ENCODE assay signal across 8 cellular contexts in the genomic region with DNA sequence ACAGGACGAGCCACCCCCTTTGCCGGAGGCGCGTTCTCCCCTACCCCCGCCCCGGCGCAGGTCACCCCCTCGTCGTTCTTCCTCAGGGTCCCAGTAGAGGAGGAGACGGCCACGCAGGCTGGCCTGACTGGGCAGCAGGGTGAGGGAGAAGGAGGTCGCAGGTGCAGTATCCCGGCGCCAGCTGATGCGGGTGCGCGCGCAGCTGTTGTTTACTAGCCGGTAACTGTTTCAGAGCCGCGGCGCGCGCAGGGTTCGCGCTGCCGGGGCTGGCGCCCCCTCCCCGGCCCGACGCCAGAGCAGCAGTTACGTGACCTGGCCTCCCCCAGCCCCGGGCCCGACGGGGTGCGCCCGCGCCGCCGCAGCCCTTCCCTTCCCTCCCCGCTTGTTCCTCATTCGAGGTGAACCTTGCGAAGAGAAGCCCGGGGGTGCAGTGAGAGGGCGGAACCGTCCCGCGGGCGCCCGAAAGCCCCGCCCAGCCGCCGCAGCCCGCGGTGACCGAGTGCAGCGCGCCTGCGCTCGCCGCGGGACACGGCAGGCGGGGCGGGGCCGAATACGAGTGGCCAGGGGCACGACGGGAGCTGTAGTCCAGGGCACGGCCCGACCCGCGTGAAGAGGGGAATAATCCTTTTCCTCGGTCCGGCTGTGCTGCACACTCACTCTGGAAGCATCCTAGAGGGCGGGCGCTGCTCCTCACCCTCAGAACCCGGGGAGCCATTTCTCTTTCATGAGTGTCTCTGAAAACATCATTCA. TPM values are rescaled to one million over a fixed set of nuclear protein-coding genes. Genes with fewer than 3 reads are reported as not detected.
DNase-seq lines count a peak whose midpoint lies in the region; ATAC-seq, FAIRE-seq and TF ChIP-seq lines count a peak whose summit lies in the region.

Gene SLC12A6 (minus strand): TSS at position 225 of the 750 bp plus-strand sequence. CDS start 1,101 bp downstream, outside the sequence.

- H2AFZ ChIP-seq in keratinocyte (ENCODE audit: control insufficient read depth, low read length), result peak within 1 kb of the TSS; percentile 92

- H3K9ac ChIP-seq in keratinocyte (ENCODE audit: control insufficient read depth, extremely low read depth, insufficient read depth, low read length), result peak within 1 kb of the TSS; percentile 78

- peak within 1 kb of the TSS; percentile 96 for H3K27ac Mint-ChIP-seq in central memory CD8-positive, alpha-beta T cell (ENCODE audit: low read depth)

- H3K9me3 Mint-ChIP-seq in central memory CD8-positive, alpha-beta T cell, result no peaks in the 10 kb centered on the region

- peaks cover 5 to 7% of the 10 kb centered on the region in 2 experiments for H3K36me3 ChIP-seq in keratinocyte (ENCODE audit: control insufficient read depth in 2 of 2, extremely low read depth in 1 of 2, insufficient read depth in 2 of 2, low read length in 2 of 2)

- H3K4me3 ChIP-seq in keratinocyte (ENCODE audit: control insufficient read depth in 2 of 3, extremely low read depth in 1 of 3, insufficient read depth in 2 of 3, low read depth in 1 of 3, low read length in 3 of 3), result peak within 1 kb of the TSS; percentile 59 to 92 (median 73)

- FAIRE-seq in keratinocyte (lab: Jason Lieb, UNC), result no peak

- peaks cover 12% of the 10 kb centered on the region for H3K4me1 ChIP-seq in keratinocyte (ENCODE audit: control insufficient read depth, extremely low read depth, insufficient read depth, low read length)

- no peaks in the 10 kb centered on the region for H3K27me3 Mint-ChIP-seq in central memory CD8-positive, alpha-beta T cell

- peak within 1 kb of the TSS; percentile 57 for H3K27ac ChIP-seq in keratinocyte (ENCODE audit: control insufficient read depth, insufficient read depth, low read length)

- no peaks in the 10 kb centered on the region for H3K9me3 ChIP-seq in keratinocyte (ENCODE audit: control insufficient read depth, low read depth, low read length)

- no peaks in the 10 kb centered on the region for H4K20me1 ChIP-seq in keratinocyte (ENCODE audit: control insufficient read depth, extremely low read depth, insufficient read depth, low read length)

- no peak for TF ChIP-seq CTCF in keratinocyte (optimal IDR thresholded peaks at IDR 0.05 in 1 of 3, IDR thresholded peaks at IDR 0.05 in 1 of 3, conservative IDR thresholded peaks at IDR 0.05 in 1 of 3; ENCODE audit: extremely low read depth in 1 of 3, insufficient read depth in 2 of 3, low read length in 3 of 3)

- H3K4me1 Mint-ChIP-seq in central memory CD8-positive, alpha-beta T cell, result peaks cover 42% of the 10 kb centered on the region

- DNase-seq in AG08395 (ENCODE audit: low spot score) (peak; percentile 98), NCI-H446 (lab: John Stamatoyannopoulos, UW) (peak; percentile 49 to 87), keratinocyte (ENCODE audit: low read depth, low spot score) (peak; percentile 15)
- DNase-seq in central memory CD8-positive, alpha-beta T cell (ENCODE audit: low spot score in 2 of 2), result peak; percentile 85
- DNase-seq in stimulated activated CD4-positive, alpha-beta T cell treated with anti-CD3 and anti-CD28 coated beads, Interleukin-12 subunit alpha, Interleukin-12 subunit beta, amount 100 ng/mL, for 48 hours (ENCODE audit: low read depth in 2 of 3, low spot score in 1 of 3), result peak; percentile 78 to 89 (median 83)

- peaks cover 26% of the 10 kb centered on the region for H3K36me3 Mint-ChIP-seq in central memory CD8-positive, alpha-beta T cell (ENCODE audit: insufficient read depth)

- peak within 1 kb of the TSS; percentile 82 for H3K4me2 ChIP-seq in keratinocyte (ENCODE audit: control insufficient read depth, extremely low read depth, insufficient read depth, low read depth, low read length)

- no peaks in the 10 kb centered on the region for H3K27me3 ChIP-seq in keratinocyte (ENCODE audit: control insufficient read depth, extremely low read depth, insufficient read depth, low read length)

- peaks cover 2% of the 10 kb centered on the region for H3K9me1 ChIP-seq in keratinocyte (ENCODE audit: control insufficient read depth, extremely low read depth, insufficient read depth, low read length)

- H3K4me3 Mint-ChIP-seq in central memory CD8-positive, alpha-beta T cell, result peak within 1 kb of the TSS; percentile 96

- H3K79me2 ChIP-seq in keratinocyte (ENCODE audit: control insufficient read depth, insufficient read depth, low read length), result peaks cover 23% of the 10 kb centered on the region

- dilution Hi-C loops in keratinocyte (cut with MboI; ENCODE audit: extremely low pct_ligation_motif_present, low sequenced_read_pairs), result no loop called here

- ATAC-seq in GM18909 (IDR thresholded peaks at IDR 0.05; ENCODE audit: poor library complexity, unreplicated experiment), result peak; percentile 79
- peak; percentile 66 for ATAC-seq in HG03159 (IDR thresholded peaks at IDR 0.05; ENCODE audit: unreplicated experiment)
- ATAC-seq in activated CD4-positive, CD25-positive, alpha-beta regulatory T cell treated with anti-CD3 and anti-CD28 coated beads, Interleukin-2, amount 50 U/mL, for 24 hours, result peak; percentile 70 to 75
- ATAC-seq in central memory CD8-positive, alpha-beta T cell (replicated peaks; ENCODE audit: extremely low read depth, poor library complexity, severe bottlenecking), result peak; percentile 81

RNA-seq across cellular contexts. Expression of gene SLC12A6, which starts in this region (rescaled TPM):
- polyA plus RNA-seq in keratinocyte, result 12.7 to 31.7 TPM (median 24.3 TPM) in 3 replicates
- 13.4 TPM for polyA plus RNA-seq in keratinocyte (2011; ENCODE audit: low read depth)
- 6.2 and 8.9 TPM in 2 replicates for polyA plus RNA-seq in keratinocyte (2011; cell fraction: cytosol; rRNA removed)
- 54.9 and 60.8 TPM in 2 replicates for polyA plus RNA-seq in keratinocyte (2011; cell fraction: nucleus; rRNA removed)
- polyA plus RNA-seq in keratinocyte (2012; ENCODE audit: low replicate concordance), result 7.7 and 10.5 TPM in 2 replicates
- 24.3 to 93.1 TPM (median 74.0 TPM) in 3 replicates for polyA minus RNA-seq in keratinocyte
- polyA minus RNA-seq in keratinocyte (2011; cell fraction: cytosol; rRNA and poly(A)+ RNA removed), result 13.8 TPM
- 75.1 and 124 TPM in 2 replicates for polyA minus RNA-seq in keratinocyte (2011; cell fraction: nucleus; rRNA and poly(A)+ RNA removed)

Comparison
In these comparisons a context has a peak if more than half of its experiments do, and no peak if none do; other contexts are left out.
1. Peak in every context shown above with its lines: DNase-seq, ATAC-seq, H3K4me3 ChIP-seq and H3K27ac ChIP-seq.
2. DNase-seq: peak in every context shown above with its lines; median percentile 98 in AG08395; 85 in central memory CD8-positive, alpha-beta T cell; 83 in stimulated activated CD4-positive, alpha-beta T cell treated with anti-CD3 and anti-CD28 coated beads, Interleukin-12 subunit alpha, Interleukin-12 subunit beta, amount 100 ng/mL, for 48 hours; 68 in NCI-H446; 15 in keratinocyte.